In genomic region chr17:19508327-19508867, GRCh38 we compare ENCODE assay signal across 8 cellular contexts. TPM values are rescaled to one million over a fixed set of nuclear protein-coding genes. Genes with fewer than 3 reads are reported as not detected.
A peak's percentile ranks its signal among the peaks of the same experiment; 100 is the strongest.
DNase-seq lines count a peak whose midpoint lies in the region; ATAC-seq and TF ChIP-seq lines count a peak whose summit lies in the region.

No MANE protein-coding gene starts in this region.

- H2BK5ac ChIP-seq in mesendoderm (ENCODE audit: low read length): no peak overlapping the region

- H2BK15ac ChIP-seq in mesendoderm (replicated peaks; ENCODE audit: low read depth): no peak overlapping the region

- H3K9ac ChIP-seq in mesendoderm (ENCODE audit: low read length): peak overlapping the region; percentile 82

- no CpG with 5 or more reads among the region's 26 CpGs for WGBS in mesendoderm (ENCODE audit: extremely low coverage, insufficient coverage, low lambda C conversion rate)

- no peaks in the 10 kb centered on the region for H3K27me3 ChIP-seq in mesendoderm (ENCODE audit: insufficient read depth, low read length, poor library complexity)

- H4K8ac ChIP-seq in mesendoderm (ENCODE audit: low read depth, low read length): no peak overlapping the region

- peak overlapping the region; percentile 69 for H3K56ac ChIP-seq in mesendoderm (ENCODE audit: low read length)

- no peak overlapping the region for H3K23ac ChIP-seq in mesendoderm (ENCODE audit: low read length)

- H4K5ac ChIP-seq in mesendoderm (ENCODE audit: low read length): no peak overlapping the region

- peak overlapping the region; percentile 94 for H2BK120ac ChIP-seq in mesendoderm (ENCODE audit: low read depth, low read length)

- ATAC-seq in HG03460 (IDR thresholded peaks at IDR 0.05; ENCODE audit: unreplicated experiment) (peak; percentile 18), HG03159 (IDR thresholded peaks at IDR 0.05; ENCODE audit: unreplicated experiment) (no peak)

- H3K18ac ChIP-seq in mesendoderm (ENCODE audit: low read length): no peak overlapping the region

- H3K4me1 ChIP-seq in mesendoderm (ENCODE audit: control insufficient read depth, low read depth, low read length): peaks cover under 1% of the 10 kb centered on the region

- H3K79me2 ChIP-seq in mesendoderm (ENCODE audit: control insufficient read depth, insufficient read depth, low read length): no peaks in the 10 kb centered on the region

- TF ChIP-seq CTCF in choroid plexus epithelial cell (conservative IDR thresholded peaks at IDR 0.05; ENCODE audit: low read depth, low read length): no peak

- peak overlapping the region; percentile 45 for H3K4me2 ChIP-seq in mesendoderm (ENCODE audit: low read length)

- H2AK5ac ChIP-seq in mesendoderm (ENCODE audit: low read length): no peak overlapping the region

- H3K4ac ChIP-seq in mesendoderm (ENCODE audit: low read depth, low read length): peak overlapping the region; percentile 81

- H3K36me3 ChIP-seq in mesendoderm (ENCODE audit: control insufficient read depth, insufficient read depth, low read length): no peaks in the 10 kb centered on the region

- no peaks in the 10 kb centered on the region for H3K79me1 ChIP-seq in mesendoderm (ENCODE audit: low read length)

- peak overlapping the region; percentile 73 for H3K4me3 ChIP-seq in choroid plexus epithelial cell (ENCODE audit: low read depth, low read length)
- peak overlapping the region; percentile 8 for H3K4me3 ChIP-seq in mesendoderm (ENCODE audit: low read length)

- H3K27ac ChIP-seq in mesendoderm (ENCODE audit: low read depth, low read length): peak overlapping the region; percentile 2

- DNase-seq in activated CD4-positive, alpha-beta T cell treated with anti-CD3 and anti-CD28 coated beads for 1 hour: peak; percentile 38
- DNase-seq in activated CD4-positive, alpha-beta T cell treated with anti-CD3 and anti-CD28 coated beads for 48 hours: no peak
- DNase-seq in T-helper 9 cell (peak; percentile 44), choroid plexus epithelial cell (ENCODE audit: low read depth) (no peak), mesendoderm (peak; percentile 56)
- peak; percentile 4 for DNase-seq in stimulated activated CD8-positive, alpha-beta memory T cell treated with anti-CD3 and anti-CD28 coated beads, Interleukin-7, amount 100 ng/mL, for 24 hours (ENCODE audit: low read depth)

RNA-seq across cellular contexts. Expression of gene SLC47A1, which starts 25.3 kb away (rescaled TPM):
- 4.6 TPM for polyA plus RNA-seq in mesendoderm (2013, experiment 1 of 2)
- 4.6 TPM for polyA plus RNA-seq in mesendoderm (2013, experiment 2 of 2)

Comparison
In these comparisons a context has a peak if more than half of its experiments do, and no peak if none do; other contexts are left out.
1. DNase-seq: peak in activated CD4-positive, alpha-beta T cell treated with anti-CD3 and anti-CD28 coated beads for 1 hour (single experiment), T-helper 9 cell (single experiment), mesendoderm (single experiment) and stimulated activated CD8-positive, alpha-beta memory T cell treated with anti-CD3 and anti-CD28 coated beads, Interleukin-7, amount 100 ng/mL, for 24 hours (single experiment); none in activated CD4-positive, alpha-beta T cell treated with anti-CD3 and anti-CD28 coated beads for 48 hours (single experiment) and choroid plexus epithelial cell (single experiment).